9 cellular contexts compared by ENCODE assay signal in the genomic region with DNA sequence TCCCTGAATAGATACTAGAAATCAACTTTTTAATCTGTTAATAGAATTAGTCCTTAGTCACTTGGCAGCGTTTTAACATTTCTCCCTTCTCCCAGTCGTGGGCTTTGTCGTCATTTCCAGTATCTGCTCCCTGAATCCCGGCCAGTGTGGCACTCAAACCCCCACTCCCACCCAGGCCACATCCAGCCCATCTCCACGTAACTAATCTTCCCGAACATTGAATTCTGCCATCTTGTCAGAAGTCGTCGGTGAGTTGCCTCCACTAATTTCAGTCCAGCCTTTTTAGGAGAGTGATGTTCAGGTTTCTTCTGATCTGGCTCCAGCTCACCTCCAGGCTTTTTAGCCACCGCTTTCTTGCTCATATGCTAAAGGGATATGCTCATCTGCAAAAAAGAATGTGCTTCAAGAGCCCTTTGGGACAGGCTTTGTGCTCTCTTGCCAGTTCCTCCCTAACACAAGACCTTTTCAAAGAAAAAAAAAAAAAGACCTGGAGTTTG. TPM values are rescaled to one million over a fixed set of nuclear protein-coding genes. Genes with fewer than 3 reads are reported as not detected.
A peak's percentile ranks its signal among the peaks of the same experiment; 100 is the strongest.
DNase-seq lines count a peak whose midpoint lies in the region; ATAC-seq, FAIRE-seq and TF ChIP-seq lines count a peak whose summit lies in the region.
"Had no signal": no experiment of that assay in that cellular context is flagged by ENCODE, and none has a peak within 500 bp of the region (broad histone marks: within the 10 kb centered on the region; RNA-seq: fewer than 3 reads in every experiment).

No MANE protein-coding gene starts in this region.

- WGBS in esophagus squamous epithelium, 2 donors: 1% methylated on average over 9 of the region's 9 CpGs
- WGBS in pancreas, 2 donors: 5% methylated on average over 9 of the region's 9 CpGs

- no peaks in the 10 kb centered on the region for H3K9me3 ChIP-seq in esophagus squamous epithelium
- no peaks in the 10 kb centered on the region for H3K9me3 ChIP-seq in pancreas

- H3K4me3 ChIP-seq in esophagus squamous epithelium: peak overlapping the region; percentile 75 to 99 (median 96)
- peak overlapping the region; percentile 92 to 99 (median 94) for H3K4me3 ChIP-seq in pancreas

- peaks cover 14 to 53% (median 23%) of the 10 kb centered on the region in 3 donors for H3K4me1 ChIP-seq in esophagus squamous epithelium
- peaks cover 10 to 22% (median 14%) of the 10 kb centered on the region in 3 donors for H3K4me1 ChIP-seq in pancreas

- peaks cover 0 to 16% (median 0%) of the 10 kb centered on the region in 3 donors for H3K36me3 ChIP-seq in esophagus squamous epithelium
- H3K36me3 ChIP-seq in pancreas: no peaks in the 10 kb centered on the region

- ATAC-seq in SK-N-SH treated with all-trans-retinoic acid at 6 μM for 48 hours (peak; percentile 2; the same call in 2 of the 3 replicates), pancreas (no peak), sciatic nerve (no peak), HG03025 (IDR thresholded peaks at IDR 0.05; ENCODE audit: low FRiP score, unreplicated experiment) (no peak)

- peak; percentile 9 for DNase-seq in NCI-H748 (lab: John Stamatoyannopoulos, UW; ENCODE audit: unreplicated experiment)
- no peak for DNase-seq in NCI-H748 treated with DMSO at 0.1 percent for 48 hours (lab: John Stamatoyannopoulos, UW)
- DNase-seq in esophagus squamous epithelium (lab: John Stamatoyannopoulos, UW): no peak
- DNase-seq in pancreas: no peak
- no peak for DNase-seq in sciatic nerve (ENCODE audit: low spot score)
- no peak for DNase-seq in UCSD-AML1 (lab: John Stamatoyannopoulos, UW; ENCODE audit: unreplicated experiment)

- FAIRE-seq in pancreas (lab: Jason Lieb, UNC): no peak
- FAIRE-seq: G401.6 had no signal

- no peak for TF ChIP-seq POLR2A in esophagus squamous epithelium (IDR thresholded peaks at IDR 0.05)

- H3K27me3 ChIP-seq in esophagus squamous epithelium (no peaks in the 10 kb centered on the region), pancreas (no peaks in the 10 kb centered on the region)

- H3K27ac ChIP-seq in esophagus squamous epithelium (peak overlapping the region; percentile 96 to 100 (median 100)), pancreas (peak overlapping the region; percentile 96 to 99 (median 97))

- intact Hi-C loops in esophagus squamous epithelium (cut with DNase I): loop anchor here (5.0 kb wide), 1 partner anchor 50 kb away; a partner anchor contains a TSS
- intact Hi-C loops in pancreas (cut with DNase I): no loop called here
- intact Hi-C loops in sciatic nerve (cut with DNase I): no loop called here

- no peak for TF ChIP-seq CTCF in esophagus squamous epithelium (IDR thresholded peaks at IDR 0.05)
- no peak for TF ChIP-seq CTCF in pancreas (IDR thresholded peaks at IDR 0.05)

TF ChIP-seq in SK-N-SH treated with all-trans-retinoic acid at 6 μM for 48 hours, 23 proteins besides CTCF, POLR2A, EP300 and RAD21:
- TF ChIP-seq, protein P1, sequence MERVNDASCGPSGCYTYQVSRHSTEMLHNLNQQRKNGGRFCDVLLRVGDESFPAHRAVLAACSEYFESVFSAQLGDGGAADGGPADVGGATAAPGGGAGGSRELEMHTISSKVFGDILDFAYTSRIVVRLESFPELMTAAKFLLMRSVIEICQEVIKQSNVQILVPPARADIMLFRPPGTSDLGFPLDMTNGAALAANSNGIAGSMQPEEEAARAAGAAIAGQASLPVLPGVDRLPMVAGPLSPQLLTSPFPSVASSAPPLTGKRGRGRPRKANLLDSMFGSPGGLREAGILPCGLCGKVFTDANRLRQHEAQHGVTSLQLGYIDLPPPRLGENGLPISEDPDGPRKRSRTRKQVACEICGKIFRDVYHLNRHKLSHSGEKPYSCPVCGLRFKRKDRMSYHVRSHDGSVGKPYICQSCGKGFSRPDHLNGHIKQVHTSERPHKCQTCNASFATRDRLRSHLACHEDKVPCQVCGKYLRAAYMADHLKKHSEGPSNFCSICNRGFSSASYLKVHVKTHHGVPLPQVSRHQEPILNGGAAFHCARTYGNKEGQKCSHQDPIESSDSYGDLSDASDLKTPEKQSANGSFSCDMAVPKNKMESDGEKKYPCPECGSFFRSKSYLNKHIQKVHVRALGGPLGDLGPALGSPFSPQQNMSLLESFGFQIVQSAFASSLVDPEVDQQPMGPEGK (CRISPR knock-in tag; IDR thresholded peaks at IDR 0.05; ENCODE audit: borderline replicate concordance): no peak
- TF ChIP-seq, protein P2, sequence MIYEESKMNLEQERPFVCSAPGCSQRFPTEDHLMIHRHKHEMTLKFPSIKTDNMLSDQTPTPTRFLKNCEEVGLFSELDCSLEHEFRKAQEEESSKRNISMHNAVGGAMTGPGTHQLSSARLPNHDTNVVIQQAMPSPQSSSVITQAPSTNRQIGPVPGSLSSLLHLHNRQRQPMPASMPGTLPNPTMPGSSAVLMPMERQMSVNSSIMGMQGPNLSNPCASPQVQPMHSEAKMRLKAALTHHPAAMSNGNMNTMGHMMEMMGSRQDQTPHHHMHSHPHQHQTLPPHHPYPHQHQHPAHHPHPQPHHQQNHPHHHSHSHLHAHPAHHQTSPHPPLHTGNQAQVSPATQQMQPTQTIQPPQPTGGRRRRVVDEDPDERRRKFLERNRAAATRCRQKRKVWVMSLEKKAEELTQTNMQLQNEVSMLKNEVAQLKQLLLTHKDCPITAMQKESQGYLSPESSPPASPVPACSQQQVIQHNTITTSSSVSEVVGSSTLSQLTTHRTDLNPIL (CRISPR knock-in tag; IDR thresholded peaks at IDR 0.05; ENCODE audit: low read depth): no peak
- TF ChIP-seq ZFP30 (CRISPR knock-in tag; IDR thresholded peaks at IDR 0.05) (no peak), ZNF565 (CRISPR knock-in tag; conservative IDR thresholded peaks at IDR 0.05; ENCODE audit: low read depth) (no peak), ARNTL (CRISPR knock-in tag; IDR thresholded peaks at IDR 0.05; ENCODE audit: borderline replicate concordance, low read depth) (no peak), ZFP3 (CRISPR knock-in tag; IDR thresholded peaks at IDR 0.05) (no peak), PPARA (CRISPR knock-in tag; IDR thresholded peaks at IDR 0.05; ENCODE audit: borderline replicate concordance) (no peak), ZNF8 (CRISPR knock-in tag; IDR thresholded peaks at IDR 0.05) (no peak), ISL1 (CRISPR knock-in tag; IDR thresholded peaks at IDR 0.05) (no peak), BACH2 (CRISPR knock-in tag; IDR thresholded peaks at IDR 0.05; ENCODE audit: borderline replicate concordance) (no peak), TCF4 (CRISPR knock-in tag; IDR thresholded peaks at IDR 0.05; ENCODE audit: borderline replicate concordance) (no peak), GLIS3 (CRISPR knock-in tag; IDR thresholded peaks at IDR 0.05) (no peak), SNAI2 (CRISPR knock-in tag; IDR thresholded peaks at IDR 0.05) (no peak), OSR1 (CRISPR knock-in tag; IDR thresholded peaks at IDR 0.05) (no peak), CSDC2 (CRISPR knock-in tag; IDR thresholded peaks at IDR 0.05) (no peak)
- TF ChIP-seq, protein P3, sequence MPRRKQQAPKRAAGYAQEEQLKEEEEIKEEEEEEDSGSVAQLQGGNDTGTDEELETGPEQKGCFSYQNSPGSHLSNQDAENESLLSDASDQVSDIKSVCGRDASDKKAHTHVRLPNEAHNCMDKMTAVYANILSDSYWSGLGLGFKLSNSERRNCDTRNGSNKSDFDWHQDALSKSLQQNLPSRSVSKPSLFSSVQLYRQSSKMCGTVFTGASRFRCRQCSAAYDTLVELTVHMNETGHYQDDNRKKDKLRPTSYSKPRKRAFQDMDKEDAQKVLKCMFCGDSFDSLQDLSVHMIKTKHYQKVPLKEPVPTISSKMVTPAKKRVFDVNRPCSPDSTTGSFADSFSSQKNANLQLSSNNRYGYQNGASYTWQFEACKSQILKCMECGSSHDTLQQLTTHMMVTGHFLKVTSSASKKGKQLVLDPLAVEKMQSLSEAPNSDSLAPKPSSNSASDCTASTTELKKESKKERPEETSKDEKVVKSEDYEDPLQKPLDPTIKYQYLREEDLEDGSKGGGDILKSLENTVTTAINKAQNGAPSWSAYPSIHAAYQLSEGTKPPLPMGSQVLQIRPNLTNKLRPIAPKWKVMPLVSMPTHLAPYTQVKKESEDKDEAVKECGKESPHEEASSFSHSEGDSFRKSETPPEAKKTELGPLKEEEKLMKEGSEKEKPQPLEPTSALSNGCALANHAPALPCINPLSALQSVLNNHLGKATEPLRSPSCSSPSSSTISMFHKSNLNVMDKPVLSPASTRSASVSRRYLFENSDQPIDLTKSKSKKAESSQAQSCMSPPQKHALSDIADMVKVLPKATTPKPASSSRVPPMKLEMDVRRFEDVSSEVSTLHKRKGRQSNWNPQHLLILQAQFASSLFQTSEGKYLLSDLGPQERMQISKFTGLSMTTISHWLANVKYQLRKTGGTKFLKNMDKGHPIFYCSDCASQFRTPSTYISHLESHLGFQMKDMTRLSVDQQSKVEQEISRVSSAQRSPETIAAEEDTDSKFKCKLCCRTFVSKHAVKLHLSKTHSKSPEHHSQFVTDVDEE (CRISPR knock-in tag; IDR thresholded peaks at IDR 0.05): no peak

RNA-seq across cellular contexts. Expression of a gene that starts 1.3 kb away (rescaled TPM):
- total RNA-seq in esophagus squamous epithelium: 100 to 1,000 TPM; 136 to 276 (median 179) TPM
- 10 to 100 TPM; 24.3 to 61.6 (median 44.9) TPM for total RNA-seq in pancreas
- polyA plus RNA-seq in pancreas: 10 to 100 TPM; 34.2 to 41.0 TPM
- 131 TPM for total RNA-seq in sciatic nerve

RNA-seq across cellular contexts. Expression of a gene that starts 51.0 kb away (rescaled TPM):
- total RNA-seq in esophagus squamous epithelium: 10 to 100 TPM in 3 of 4 donors, 1 to 10 TPM in 1; 9.9 to 28.1 (median 18.4) TPM
- total RNA-seq in pancreas: 10 to 100 TPM in 4 of 6 donors, 1 to 10 TPM in 2; 9.2 to 14.3 (median 10.5) TPM
- 1 to 10 TPM; 7.1 to 7.4 TPM for polyA plus RNA-seq in pancreas
- total RNA-seq in sciatic nerve: 14.6 TPM
